8 cellular contexts compared by ENCODE assay signal in genomic region chr2:234135750-234136221, GRCh38.
DNase-seq lines count a peak whose midpoint lies in the region; ATAC-seq lines count a peak whose summit lies in the region.

No MANE protein-coding gene starts in this region.

- peak; percentile 56 for DNase-seq in COR-L47 (lab: John Stamatoyannopoulos, UW)
- DNase-seq in HCEC 1CT = peak; percentile 86
- DNase-seq in NCI-H510A (lab: John Stamatoyannopoulos, UW) = peak; percentile 70
- peak; percentile 28 to 29 for DNase-seq in activated CD4-positive, alpha-beta T cell treated with anti-CD3 and anti-CD28 coated beads, Interleukin-2, amount 50 U/mL, for 4 hours
- DNase-seq in ecto neural progenitor cell (ENCODE audit: low spot score) = peak; percentile 86
- peak; percentile 70 for DNase-seq in medulla oblongata (ENCODE audit: extremely low spot score)
- peak; percentile 63 for DNase-seq in stimulated activated CD8-positive, alpha-beta memory T cell treated with anti-CD3 and anti-CD28 coated beads, Interleukin-4, amount 100 ng/mL, for 48 hours

- ATAC-seq in HG03378 (IDR thresholded peaks at IDR 0.05; ENCODE audit: unreplicated experiment) = no peak

Comparison
In these comparisons a context has a peak if more than half of its experiments do, and no peak if none do; other contexts are left out.
1. DNase-seq: peak in every context shown above with its lines; median percentile 86 in HCEC 1CT; 86 in ecto neural progenitor cell; 70 in NCI-H510A; 70 in medulla oblongata; 63 in stimulated activated CD8-positive, alpha-beta memory T cell treated with anti-CD3 and anti-CD28 coated beads, Interleukin-4, amount 100 ng/mL, for 48 hours; 56 in COR-L47; 28 in activated CD4-positive, alpha-beta T cell treated with anti-CD3 and anti-CD28 coated beads, Interleukin-2, amount 50 U/mL, for 4 hours.